In the genomic region with DNA sequence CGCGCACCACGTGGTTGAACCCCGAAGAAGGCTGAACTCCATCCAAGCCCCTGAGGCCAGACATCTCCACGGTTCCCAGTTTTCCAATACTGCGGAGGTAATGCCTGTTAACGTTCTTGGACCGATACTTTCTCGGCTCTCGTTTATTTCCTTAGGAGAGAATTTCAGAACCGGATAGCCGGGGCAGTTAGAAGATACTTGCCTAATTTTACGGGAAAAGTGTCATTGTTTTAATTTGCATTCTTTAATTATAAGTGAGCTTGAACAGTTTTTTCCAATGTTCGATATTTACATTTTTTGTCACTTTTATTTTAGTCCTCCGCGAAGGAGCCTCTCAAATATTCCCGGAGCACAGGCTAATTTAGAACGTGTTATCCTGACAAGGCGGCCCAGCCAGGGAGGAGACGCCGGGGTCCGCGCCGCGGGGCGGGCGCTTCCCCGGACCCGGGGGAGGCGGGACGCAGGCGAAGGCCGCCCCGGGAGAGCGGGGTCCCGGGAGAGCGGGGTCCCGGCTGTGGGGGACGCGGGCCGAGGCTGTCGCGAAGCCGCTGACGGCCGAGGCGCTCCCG, we compare ENCODE assay signal across 23 cellular contexts. TPM values are rescaled to one million over a fixed set of nuclear protein-coding genes. Genes with fewer than 3 reads are reported as not detected.
A peak's percentile ranks its signal among the peaks of the same experiment; 100 is the strongest.
DNase-seq lines count a peak whose midpoint lies in the region; ATAC-seq and TF ChIP-seq lines count a peak whose summit lies in the region.
"Had no signal": no experiment of that assay in that cellular context is flagged by ENCODE, and none has a peak within 500 bp of the region (broad histone marks: within the 10 kb centered on the region; RNA-seq: fewer than 3 reads in every experiment).

No MANE protein-coding gene starts in this region.

- TF ChIP-seq POLR2A in testis (IDR thresholded peaks at IDR 0.05) (no peak), adrenal gland (IDR thresholded peaks at IDR 0.05) (no peak)

- H3K27ac ChIP-seq in cardiac muscle cell (no peak overlapping the region), dorsolateral prefrontal cortex (no peak overlapping the region), testis (no peak overlapping the region), adrenal gland (no peak overlapping the region)
- H3K27ac ChIP-seq: VCaP had no signal

- H3K4me3 ChIP-seq in cardiac muscle cell (peak overlapping the region; percentile 4), dorsolateral prefrontal cortex (peak overlapping the region in 45 of 59 donors; percentile 7 to 59 (median 38)), testis (peak overlapping the region; percentile 24 to 30), adrenal gland (peak overlapping the region in 1 of 4 donors; percentile 42)
- H3K4me3 ChIP-seq: GM12878, MG63 had no signal

- H3K9me3 Mint-ChIP-seq in mesothelial cell of epicardium: no peaks in the 10 kb centered on the region
- H3K9me3 Mint-ChIP-seq: activated CD8-positive, alpha-beta T cell treated with anti-CD3 and anti-CD28 coated beads for 36 hours; activated naive CD4-positive, alpha-beta T cell treated with anti-CD3 and anti-CD28 coated beads, Interleukin-2, amount 50 U/mL, for 72 hours; activated T-cell treated with anti-CD3 and anti-CD28 coated beads, Interleukin-2, amount 50 U/mL, for 24 hours; CD4-positive, alpha-beta T cell had no signal

- no peak for DNase-seq in cardiac muscle cell (ENCODE audit: low read depth in 1 of 2, low spot score in 1 of 2)
- no peak for DNase-seq in Right ventricle myocardium superior
- DNase-seq in dorsolateral prefrontal cortex: peak in 1 of 10 donors; percentile 21
- no peak for DNase-seq in mesothelial cell of epicardium (ENCODE audit: low spot score in 2 of 2, unreplicated experiment in 2 of 2)
- DNase-seq in testis: no peak
- no peak for DNase-seq in medulla oblongata (ENCODE audit: extremely low spot score)
- DNase-seq in adrenal gland: no peak
- DNase-seq in CD1c-positive myeloid dendritic cell (ENCODE audit: extremely low spot score): no peak
- DNase-seq: activated CD8-positive, alpha-beta T cell treated with anti-CD3 and anti-CD28 coated beads for 36 hours; activated T-cell treated with anti-CD3 and anti-CD28 coated beads, Interleukin-2, amount 50 U/mL, for 24 hours; CD4-positive, alpha-beta T cell; cortex of kidney; H9; left colon; MG63; NCI-H1436 treated with DMSO at 0.1 percent for 48 hours; NCI-H774; T-helper 2 cell had no signal

- peak overlapping the region; percentile 26 for H3K4me3 Mint-ChIP-seq in mesothelial cell of epicardium
- H3K4me3 Mint-ChIP-seq: activated CD8-positive, alpha-beta T cell treated with anti-CD3 and anti-CD28 coated beads for 36 hours; activated T-cell treated with anti-CD3 and anti-CD28 coated beads, Interleukin-2, amount 50 U/mL, for 24 hours; CD4-positive, alpha-beta T cell had no signal

- ATAC-seq in Right ventricle myocardium superior (ENCODE audit: poor library complexity): no peak
- ATAC-seq: activated naive CD4-positive, alpha-beta T cell treated with anti-CD3 and anti-CD28 coated beads, Interleukin-2, amount 50 U/mL, for 72 hours; GM12878; left colon; sciatic nerve had no signal

- H3K27me3 Mint-ChIP-seq in mesothelial cell of epicardium (ENCODE audit: low read depth): peaks cover 86% of the 10 kb centered on the region

- H3K27ac Mint-ChIP-seq in mesothelial cell of epicardium: no peak overlapping the region
- H3K27ac Mint-ChIP-seq: activated CD8-positive, alpha-beta T cell treated with anti-CD3 and anti-CD28 coated beads for 36 hours; activated naive CD4-positive, alpha-beta T cell treated with anti-CD3 and anti-CD28 coated beads, Interleukin-2, amount 50 U/mL, for 72 hours; activated T-cell treated with anti-CD3 and anti-CD28 coated beads, Interleukin-2, amount 50 U/mL, for 24 hours; CD4-positive, alpha-beta T cell; H9 had no signal

- H3K27me3 ChIP-seq in cardiac muscle cell (peaks cover 87% of the 10 kb centered on the region), dorsolateral prefrontal cortex (peaks cover 0 to 73% (median 56%) of the 10 kb centered on the region in 45 donors), testis (no peaks in the 10 kb centered on the region), adrenal gland (peaks cover 34% of the 10 kb centered on the region)

- intact Hi-C loops in Right ventricle myocardium superior (cut with DNase I): no loop called here
- intact Hi-C loops in dorsolateral prefrontal cortex (cut with DNase I): no loop called here
- intact Hi-C loops in testis (cut with DNase I; ENCODE audit: low total_unique reads): no loop called here
- intact Hi-C loops in adrenal gland (cut with DNase I): no loop called here

- H3K4me1 ChIP-seq in cardiac muscle cell (ENCODE audit: low read depth) (no peaks in the 10 kb centered on the region), testis (peaks cover 8% of the 10 kb centered on the region), adrenal gland (replicated peaks in 1 of 2) (no peaks in the 10 kb centered on the region)

- TF ChIP-seq CTCF in cardiac muscle cell (IDR thresholded peaks at IDR 0.05; ENCODE audit: low read depth, low read length): no peak
- no peak for TF ChIP-seq CTCF in dorsolateral prefrontal cortex (IDR thresholded peaks at IDR 0.05 in 54 of 56, conservative IDR thresholded peaks at IDR 0.05 in 2 of 56; ENCODE audit: low read depth in 1 of 56, partially characterized antibody in 56 of 56)
- TF ChIP-seq CTCF in mesothelial cell of epicardium (IDR thresholded peaks at IDR 0.05; ENCODE audit: unreplicated experiment): no peak
- no peak for TF ChIP-seq CTCF in testis (IDR thresholded peaks at IDR 0.05)
- no peak for TF ChIP-seq CTCF in adrenal gland (IDR thresholded peaks at IDR 0.05)

- no peaks in the 10 kb centered on the region for H3K9me3 ChIP-seq in cardiac muscle cell (ENCODE audit: low read depth)
- H3K9me3 ChIP-seq in testis: no peaks in the 10 kb centered on the region
- no peaks in the 10 kb centered on the region for H3K9me3 ChIP-seq in adrenal gland (replicated peaks in 1 of 3)
- H3K9me3 ChIP-seq: MG63 had no signal

- no peaks in the 10 kb centered on the region for H3K36me3 Mint-ChIP-seq in mesothelial cell of epicardium
- H3K36me3 Mint-ChIP-seq: activated naive CD4-positive, alpha-beta T cell treated with anti-CD3 and anti-CD28 coated beads, Interleukin-2, amount 50 U/mL, for 72 hours had no signal

- WGBS in testis, 2 donors: 27 to 41% methylated on average over 16 to 47 of the region's 48 CpGs
- 29 to 79% (median 36%) methylated on average over 17 to 48 of the region's 48 CpGs for WGBS in adrenal gland, 4 donors

- peaks cover 12% of the 10 kb centered on the region for H3K4me1 Mint-ChIP-seq in mesothelial cell of epicardium
- H3K4me1 Mint-ChIP-seq: H9 had no signal

- no peaks in the 10 kb centered on the region for H3K36me3 ChIP-seq in cardiac muscle cell
- no peaks in the 10 kb centered on the region for H3K36me3 ChIP-seq in testis (ENCODE audit: low read depth, missing control alignments)
- H3K36me3 ChIP-seq in adrenal gland (replicated peaks in 1 of 2): no peaks in the 10 kb centered on the region
- H3K36me3 ChIP-seq: MG63 had no signal

RNA-seq across cellular contexts. Expression of a gene that starts 10.1 kb away (rescaled TPM):
- not detected in 2 replicates for total RNA-seq in cardiac muscle cell
- 0.15 and 0.26 TPM in 2 replicates for polyA plus RNA-seq in cardiac muscle cell
- total RNA-seq in Right ventricle myocardium superior: not detected
- total RNA-seq in dorsolateral prefrontal cortex: 1 to 10 TPM in 73 of 120 experiments, under 1 TPM in 44, not detected in 3; 0.32 to 3.1 (median 1.2) TPM
- 0.14 TPM in 1 of 3 replicates, not detected in the others for total RNA-seq in mesothelial cell of epicardium
- total RNA-seq in testis: 1 to 10 TPM; 7.2 to 7.6 TPM
- 0.50 TPM for polyA plus RNA-seq in testis (ENCODE audit: insufficient read depth, low read depth, low replicate concordance)
- total RNA-seq in adrenal gland: 1 to 10 TPM in 2 of 8 donors, under 1 TPM in 5, not detected in 1; 0.28 to 2.9 (median 0.60) TPM
- polyA plus RNA-seq in adrenal gland: under 1 TPM in 1 of 3 donors, not detected in 2; 0.40 TPM
- total RNA-seq: activated CD8-positive, alpha-beta T cell treated with anti-CD3 and anti-CD28 coated beads for 36 hours; activated naive CD4-positive, alpha-beta T cell treated with anti-CD3 and anti-CD28 coated beads, Interleukin-2, amount 50 U/mL, for 72 hours; CD4-positive, alpha-beta T cell; left colon; osteocyte had no signal
